In genomic region chr11:117179048-117179999, GRCh38 we compare ENCODE assay signal across 8 cellular contexts. TPM values are rescaled to one million over a fixed set of nuclear protein-coding genes. Genes with fewer than 3 reads are reported as not detected.
DNase-seq lines count a peak whose midpoint lies in the region; ATAC-seq and TF ChIP-seq lines count a peak whose summit lies in the region.

No MANE protein-coding gene starts in this region.

- no peak overlapping the region for H2AFZ ChIP-seq in OCI-LY1 (ENCODE audit: low read length)

- H3K27ac ChIP-seq in OCI-LY1 (ENCODE audit: low read depth, low read length, poor library complexity, severe bottlenecking) (peak overlapping the region; percentile 60), heart left ventricle (peak overlapping the region; percentile 77 to 98 (median 96)), rectal smooth muscle tissue (ENCODE audit: low read depth, low read length) (peak overlapping the region; percentile 94)

- 0 to 1% (median 1%) methylated on average over 27 to 39 of the region's 39 CpGs for WGBS in heart left ventricle, 4 donors

- peak overlapping the region; percentile 78 for H3K9ac ChIP-seq in OCI-LY1 (ENCODE audit: low read length)
- peak overlapping the region; percentile 84 for H3K9ac ChIP-seq in rectal smooth muscle tissue (ENCODE audit: low read length)

- no peaks in the 10 kb centered on the region for H3K9me2 ChIP-seq in OCI-LY1 (ENCODE audit: low read depth, low read length)

- TF ChIP-seq CTCF in OCI-LY1 (IDR thresholded peaks at IDR 0.05; ENCODE audit: low read length) = no peak
- TF ChIP-seq CTCF in heart left ventricle (IDR thresholded peaks at IDR 0.05) = peak in 1 of 12 donors; percentile 2

- no peaks in the 10 kb centered on the region for H3F3A ChIP-seq in OCI-LY1 (ENCODE audit: insufficient read depth, low read length)

- H3K4me2 ChIP-seq in OCI-LY1 (ENCODE audit: low read length) = peak overlapping the region; percentile 98

- DNase-seq in DMS 273 (lab: John Stamatoyannopoulos, UW; ENCODE audit: unreplicated experiment) = peak; percentile 41
- no peak for DNase-seq in DMS 273 treated with DMSO at 0.1 percent for 48 hours (lab: John Stamatoyannopoulos, UW)
- peak; percentile 46 for DNase-seq in activated naive CD4-positive, alpha-beta T cell treated with anti-CD3 and anti-CD28 coated beads, Interleukin-2, amount 50 U/mL, for 16 hours
- DNase-seq in heart left ventricle = peak in 2 of 5 donors; percentile 56 to 57
- no peak for DNase-seq in RKO (ENCODE audit: low spot score)

- no peaks in the 10 kb centered on the region for H3K27me3 ChIP-seq in OCI-LY1 (ENCODE audit: insufficient read depth, low read length)
- no peaks in the 10 kb centered on the region for H3K27me3 ChIP-seq in heart left ventricle
- H3K27me3 ChIP-seq in rectal smooth muscle tissue (ENCODE audit: control insufficient read depth, insufficient read depth, low read length) = no peaks in the 10 kb centered on the region

- peaks cover 10% of the 10 kb centered on the region; the same call in 1 of the 2 replicates for H3K36me3 ChIP-seq in OCI-LY1 (ENCODE audit: insufficient read depth, low read length)
- peaks cover 0 to 27% (median 26%) of the 10 kb centered on the region in 9 donors for H3K36me3 ChIP-seq in heart left ventricle
- peaks cover 14% of the 10 kb centered on the region for H3K36me3 ChIP-seq in rectal smooth muscle tissue (ENCODE audit: control insufficient read depth, insufficient read depth, low read length)

- peaks cover 32% of the 10 kb centered on the region for H3K4me1 ChIP-seq in OCI-LY1 (ENCODE audit: insufficient read depth, low read length, severe bottlenecking)
- peaks cover 0 to 39% (median 28%) of the 10 kb centered on the region in 12 donors for H3K4me1 ChIP-seq in heart left ventricle
- peaks cover 23% of the 10 kb centered on the region for H3K4me1 ChIP-seq in rectal smooth muscle tissue (ENCODE audit: control insufficient read depth, insufficient read depth, low read length)

- H4K20me1 ChIP-seq in OCI-LY1 (ENCODE audit: insufficient read depth, low read length) = no peaks in the 10 kb centered on the region

- intact Hi-C loops in heart left ventricle (cut with DNase I) = loop anchor here in 4 of 10 donors (2.0 to 5.0 kb wide), 5 partner anchors 35 to 53 kb away; partner anchors contain the start of genes PAFAH1B2 (in 4 of the 4), PCSK7 (in 1 of the 4) and RNF214 (in 1 of the 4)

- peak overlapping the region; percentile 89 for H3K4me3 ChIP-seq in OCI-LY1 (ENCODE audit: low read depth, low read length, poor library complexity, severe bottlenecking)
- peak overlapping the region; percentile 75 to 96 (median 91) for H3K4me3 ChIP-seq in heart left ventricle
- peak overlapping the region; percentile 92 for H3K4me3 ChIP-seq in rectal smooth muscle tissue (ENCODE audit: low read length)

- ATAC-seq in HG02852 (IDR thresholded peaks at IDR 0.05; ENCODE audit: unreplicated experiment) = peak; percentile 35
- peak; percentile 25 to 55 (median 41) for ATAC-seq in heart left ventricle

- H3K9me3 ChIP-seq in OCI-LY1 (ENCODE audit: low read length) (no peaks in the 10 kb centered on the region), heart left ventricle (no peaks in the 10 kb centered on the region)

- H3K79me2 ChIP-seq in OCI-LY1 (ENCODE audit: insufficient read depth, low read length) = no peaks in the 10 kb centered on the region

- no peak for TF ChIP-seq POLR2A in heart left ventricle (IDR thresholded peaks at IDR 0.05)

RNA-seq across cellular contexts. Expression of gene SIDT2, which starts 0.8 kb away (rescaled TPM):
- total RNA-seq in heart left ventricle = 10 to 100 TPM; 17.2 to 45.5 (median 22.2) TPM
- 10 to 100 TPM; 13.9 to 14.5 TPM for polyA plus RNA-seq in heart left ventricle

RNA-seq across cellular contexts. Expression of gene TAGLN, which starts 19.8 kb away (rescaled TPM):
- total RNA-seq in heart left ventricle = 100 to 1,000 TPM in 7 of 9 donors, 10 to 100 TPM in 2; 63.7 to 338 (median 173) TPM
- 100 to 1,000 TPM; 319 to 399 TPM for polyA plus RNA-seq in heart left ventricle

RNA-seq across cellular contexts. Expression of gene PAFAH1B2, which starts 35.2 kb away (rescaled TPM):
- 10 to 100 TPM; 46.8 to 81.1 (median 68.8) TPM for total RNA-seq in heart left ventricle
- 10 to 100 TPM; 16.7 to 33.3 TPM for polyA plus RNA-seq in heart left ventricle

RNA-seq across cellular contexts. Expression of gene PCSK7, which starts 52.5 kb away (rescaled TPM):
- total RNA-seq in heart left ventricle = 10 to 100 TPM; 16.9 to 43.4 (median 25.5) TPM
- polyA plus RNA-seq in heart left ventricle = 10 to 100 TPM; 27.8 to 34.6 TPM

RNA-seq across cellular contexts. Expression of gene RNF214, which starts 53.1 kb away (rescaled TPM):
- 10 to 100 TPM; 16.1 to 31.9 (median 23.4) TPM for total RNA-seq in heart left ventricle
- 10 to 100 TPM in 1 of 2 donors, 1 to 10 TPM in 1; 8.0 to 12.9 TPM for polyA plus RNA-seq in heart left ventricle

Comparison
In these comparisons a context has a peak if more than half of its experiments do, and no peak if none do; other contexts are left out.
1. DNase-seq: peak in DMS 273 (single experiment) and activated naive CD4-positive, alpha-beta T cell treated with anti-CD3 and anti-CD28 coated beads, Interleukin-2, amount 50 U/mL, for 16 hours (single experiment); none in DMS 273 treated with DMSO at 0.1 percent for 48 hours (single experiment) and RKO (single experiment).
2. Peak in every context shown above with its lines, with median percentiles within 50 percentile points of each other: H3K27ac ChIP-seq and H3K4me3 ChIP-seq.